8 cellular contexts compared by ENCODE assay signal in genomic region chr12:11545438-11546330, GRCh38.
DNase-seq lines count a peak whose midpoint lies in the region; ATAC-seq, FAIRE-seq and TF ChIP-seq lines count a peak whose summit lies in the region.

No MANE protein-coding gene starts in this region.

- H3K4me1 ChIP-seq in small intestine (ENCODE audit: control insufficient read depth in 2 of 2, insufficient read depth in 1 of 2, low read depth in 1 of 2, low read length in 1 of 2) = peaks cover 0 to 2% of the 10 kb centered on the region in 2 donors

- 48 to 59% (median 56%) methylated on average over 6 of the region's 6 CpGs for WGBS in small intestine, 3 donors

- DNase-seq in GM10266 (ENCODE audit: extremely low spot score) (peak; percentile 73), small intestine (peak; percentile 17), NCI-H345 (lab: John Stamatoyannopoulos, UW) (no peak), NCI-H128 (lab: John Stamatoyannopoulos, UW; ENCODE audit: unreplicated experiment) (no peak), cerebellum (ENCODE audit: low spot score) (no peak)
- DNase-seq in Jurkat, Clone E6-1 (ENCODE audit: low read depth, low spot score) = peak; percentile 92
- peak; percentile 78 for DNase-seq in activated effector memory CD4-positive, alpha-beta T cell treated with anti-CD3 and anti-CD28 coated beads, Interleukin-2, amount 50 U/mL, for 16 hours

- H3K27ac ChIP-seq in small intestine (ENCODE audit: low read depth in 1 of 2, low read length in 1 of 2) = no peak overlapping the region

- peak; percentile 76 for ATAC-seq in GM21423 (IDR thresholded peaks at IDR 0.05; ENCODE audit: unreplicated experiment)

- H3K27me3 ChIP-seq in small intestine (ENCODE audit: control insufficient read depth in 2 of 2, insufficient read depth in 2 of 2, low read length in 2 of 2) = no peaks in the 10 kb centered on the region

- H3K4me3 ChIP-seq in Jurkat, Clone E6-1 (ENCODE audit: low read length) = peak overlapping the region; percentile 39
- no peak overlapping the region for H3K4me3 ChIP-seq in small intestine (ENCODE audit: low read depth in 1 of 2, low read length in 2 of 2)

- no peaks in the 10 kb centered on the region for H3K36me3 ChIP-seq in small intestine (ENCODE audit: control insufficient read depth in 2 of 2, insufficient read depth in 2 of 2, low read length in 2 of 2)

- TF ChIP-seq CTCF in GM10266 (IDR thresholded peaks at IDR 0.05; ENCODE audit: control insufficient read depth, insufficient read depth, low read depth, missing control alignments) = no peak

- no peak for FAIRE-seq in small intestine (lab: Jason Lieb, UNC)

- H3K9me3 ChIP-seq in small intestine (ENCODE audit: control insufficient read depth, low read depth) = no peaks in the 10 kb centered on the region

Comparison
In these comparisons a context has a peak if more than half of its experiments do, and no peak if none do; other contexts are left out.
1. DNase-seq: peak in GM10266 (single experiment), Jurkat, Clone E6-1 (single experiment), activated effector memory CD4-positive, alpha-beta T cell treated with anti-CD3 and anti-CD28 coated beads, Interleukin-2, amount 50 U/mL, for 16 hours (single experiment) and small intestine (single experiment); none in NCI-H345 (single experiment), NCI-H128 (single experiment) and cerebellum (single experiment).